In genomic region chr5:132905938-132906337, GRCh38 we compare ENCODE assay signal across 11 cellular contexts. TPM values are rescaled to one million over a fixed set of nuclear protein-coding genes. Genes with fewer than 3 reads are reported as not detected.
DNase-seq lines count a peak whose midpoint lies in the region; ATAC-seq lines count a peak whose summit lies in the region.
"Had no signal": no experiment of that assay in that cellular context is flagged by ENCODE, and none has a peak within 500 bp of the region (broad histone marks: within the 10 kb centered on the region; RNA-seq: fewer than 3 reads in every experiment).

No MANE protein-coding gene starts in this region.

- ATAC-seq in esophagus mucosa (peak; percentile 71), HG03460 (IDR thresholded peaks at IDR 0.05; ENCODE audit: unreplicated experiment) (no peak)
- ATAC-seq: stimulated activated effector memory CD8-positive, alpha-beta T cell treated with anti-CD3 and anti-CD28 coated beads, Interleukin-12 subunit alpha, Interleukin-12 subunit beta, amount 100 ng/mL, for 72 hours had no signal

- DNase-seq in NCI-H510A treated with DMSO at 0.1 percent for 48 hours (lab: John Stamatoyannopoulos, UW) (peak; percentile 38), NCI-H510A (lab: John Stamatoyannopoulos, UW) (no peak), NCI-H748 (lab: John Stamatoyannopoulos, UW; ENCODE audit: unreplicated experiment) (peak; percentile 79), renal cortical epithelial cell (ENCODE audit: low read depth) (peak; percentile 28), A172 (ENCODE audit: low spot score) (no peak)
- DNase-seq in activated CD4-positive, CD25-positive, alpha-beta regulatory T cell (lab: John Stamatoyannopoulos, UW), result no peak
- DNase-seq: NCI-H1048 had no signal

RNA-seq across cellular contexts. Expression of gene LEAP2, which starts 32.5 kb away (rescaled TPM):
- total RNA-seq in esophagus mucosa (0.68 TPM), renal cortical epithelial cell (0.15 TPM in 1 of 2 replicates, not detected in the other)
- total RNA-seq in A172 (2014; rRNA removed; shearing (Covaris generic)), result 0.38 and 1.9 TPM in 2 replicates

RNA-seq across cellular contexts. Expression of gene UQCRQ, which starts 39.5 kb away (rescaled TPM):
- total RNA-seq in esophagus mucosa (509 TPM), renal cortical epithelial cell (60.6 and 117 TPM in 2 replicates)
- total RNA-seq in A172 (2014; rRNA removed; shearing (Covaris generic)), result 198 and 275 TPM in 2 replicates

RNA-seq across cellular contexts. Expression of gene GDF9, which starts 39.7 kb away (rescaled TPM):
- total RNA-seq in esophagus mucosa (0.36 TPM), renal cortical epithelial cell (0.15 and 0.17 TPM in 2 replicates)
- 0.36 and 2.4 TPM in 2 replicates for total RNA-seq in A172 (2014; rRNA removed; shearing (Covaris generic))
- total RNA-seq: lung microvascular endothelial cell had no signal

RNA-seq across cellular contexts. Expression of gene AFF4, which starts 57.5 kb away (rescaled TPM):
- 74.3 TPM for total RNA-seq in esophagus mucosa
- total RNA-seq in renal cortical epithelial cell, result 48.6 and 95.0 TPM in 2 replicates
- total RNA-seq in A172 (2014; rRNA removed; shearing (Covaris generic)), result 40.1 and 48.0 TPM in 2 replicates

Comparison
In these comparisons a context has a peak if more than half of its experiments do, and no peak if none do; other contexts are left out.
1. DNase-seq: peak in NCI-H510A treated with DMSO at 0.1 percent for 48 hours (single experiment), NCI-H748 (single experiment) and renal cortical epithelial cell (single experiment); none in NCI-H510A (single experiment), activated CD4-positive, CD25-positive, alpha-beta regulatory T cell (0 of 4) and A172 (single experiment).